In the genomic region with DNA sequence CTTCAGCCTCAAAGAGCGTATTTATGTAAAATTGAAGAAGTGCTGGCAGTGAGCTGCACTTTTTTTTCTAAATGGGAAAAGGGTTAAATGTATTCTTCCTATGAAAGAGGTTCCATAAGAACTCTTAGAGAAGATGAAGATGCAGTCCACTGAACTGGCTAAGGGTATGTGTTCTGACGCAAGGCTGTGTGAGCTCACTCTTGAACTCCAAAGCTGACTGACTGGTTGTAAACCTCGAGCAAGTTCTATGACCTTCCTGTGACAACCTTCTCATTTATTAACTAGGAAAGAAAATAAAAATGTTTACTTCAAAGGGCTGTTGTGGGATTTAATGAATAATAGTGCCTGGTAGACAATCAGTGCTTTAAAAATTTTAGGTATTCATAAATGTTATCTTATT, we compare ENCODE assay signal across 23 cellular contexts. TPM values are rescaled to one million over a fixed set of nuclear protein-coding genes. Genes with fewer than 3 reads are reported as not detected.
DNase-seq lines count a peak whose midpoint lies in the region; ATAC-seq and TF ChIP-seq lines count a peak whose summit lies in the region.
"Had no signal": no experiment of that assay in that cellular context is flagged by ENCODE, and none has a peak within 500 bp of the region (broad histone marks: within the 10 kb centered on the region; RNA-seq: fewer than 3 reads in every experiment).

No MANE protein-coding gene starts in this region.

- H3K4me3 Mint-ChIP-seq in stimulated activated naive B cell treated with anti-CD40 and anti-IgM and Interleukin-4, amounts not matched to agents 10 μg/mL and 1 μg/mL and 100 μg/mL, for 72 hours: no peak overlapping the region
- H3K4me3 Mint-ChIP-seq in immature natural killer cell: no peak overlapping the region
- H3K4me3 Mint-ChIP-seq: activated CD4-positive, alpha-beta T cell treated with anti-CD3 and anti-CD28 coated beads, Interleukin-2, amount 10 ng/mL, durations not matched to agents 7 days and 5 days; H9 had no signal

- H3K27me3 Mint-ChIP-seq in stimulated activated naive B cell treated with anti-CD40 and anti-IgM and Interleukin-4, amounts not matched to agents 10 μg/mL and 1 μg/mL and 100 μg/mL, for 72 hours: no peaks in the 10 kb centered on the region
- H3K27me3 Mint-ChIP-seq in immature natural killer cell (ENCODE audit: low read depth in 3 of 3): no peaks in the 10 kb centered on the region
- H3K27me3 Mint-ChIP-seq: activated CD4-positive, alpha-beta T cell treated with anti-CD3 and anti-CD28 coated beads, Interleukin-2, amount 10 ng/mL, durations not matched to agents 7 days and 5 days had no signal

- H3K9me3 Mint-ChIP-seq in stimulated activated naive B cell treated with anti-CD40 and anti-IgM and Interleukin-4, amounts not matched to agents 10 μg/mL and 1 μg/mL and 100 μg/mL, for 72 hours: no peaks in the 10 kb centered on the region
- no peaks in the 10 kb centered on the region for H3K9me3 Mint-ChIP-seq in immature natural killer cell
- H3K9me3 Mint-ChIP-seq: activated CD4-positive, alpha-beta T cell treated with anti-CD3 and anti-CD28 coated beads, Interleukin-2, amount 10 ng/mL, durations not matched to agents 7 days and 5 days; H9 had no signal

- peaks cover 6 to 12% of the 10 kb centered on the region in 2 donors for H3K36me3 Mint-ChIP-seq in stimulated activated naive B cell treated with anti-CD40 and anti-IgM and Interleukin-4, amounts not matched to agents 10 μg/mL and 1 μg/mL and 100 μg/mL, for 72 hours
- H3K36me3 Mint-ChIP-seq in immature natural killer cell: peaks cover 0 to 17% (median 14%) of the 10 kb centered on the region in 3 donors

- ATAC-seq in stimulated activated naive B cell treated with anti-CD40 and anti-IgM and Interleukin-4, amounts not matched to agents 10 μg/mL and 1 μg/mL and 100 μg/mL, for 72 hours (replicated peaks): no peak
- ATAC-seq in GM19455 (IDR thresholded peaks at IDR 0.05; ENCODE audit: unreplicated experiment) (no peak), GM19395 (IDR thresholded peaks at IDR 0.05; ENCODE audit: unreplicated experiment) (no peak)
- ATAC-seq: esophagus mucosa had no signal

- no peak overlapping the region for H3K4me3 ChIP-seq in epithelial cell of esophagus (ENCODE audit: low read length)
- H3K4me3 ChIP-seq: BLaER1 treated with 17β-estradiol and CSF1 and Interleukin-3, amounts not matched to agents 10 nM and 100 nM; skin epidermis; testis; vagina had no signal

- no peak overlapping the region for H3K27ac Mint-ChIP-seq in stimulated activated naive B cell treated with anti-CD40 and anti-IgM and Interleukin-4, amounts not matched to agents 10 μg/mL and 1 μg/mL and 100 μg/mL, for 72 hours
- peak overlapping the region in 1 of 6 donors; percentile 27 for H3K27ac Mint-ChIP-seq in immature natural killer cell
- H3K27ac Mint-ChIP-seq: activated CD4-positive, alpha-beta T cell treated with anti-CD3 and anti-CD28 coated beads, Interleukin-2, amount 10 ng/mL, durations not matched to agents 7 days and 5 days; H9 had no signal

- TF ChIP-seq CTCF in epithelial cell of esophagus (IDR thresholded peaks at IDR 0.05; ENCODE audit: insufficient read depth, low read depth, low read length, missing control alignments): no peak

- peaks cover 20 to 24% of the 10 kb centered on the region in 2 donors for H3K4me1 Mint-ChIP-seq in stimulated activated naive B cell treated with anti-CD40 and anti-IgM and Interleukin-4, amounts not matched to agents 10 μg/mL and 1 μg/mL and 100 μg/mL, for 72 hours
- H3K4me1 Mint-ChIP-seq in immature natural killer cell: peaks cover 29 to 51% of the 10 kb centered on the region in 2 donors

- DNase-seq in stimulated activated CD4-positive, alpha-beta T cell treated with anti-CD3 and anti-CD28 coated beads, Interleukin-15, amount 100 ng/mL, for 24 hours: peak; percentile 6
- no peak for DNase-seq in stimulated activated CD4-positive, alpha-beta T cell treated with anti-CD3 and anti-CD28 coated beads, Interleukin-2, amount 100 ng/mL, for 24 hours
- peak; percentile 33 for DNase-seq in epithelial cell of esophagus (ENCODE audit: low read depth)
- DNase-seq in left kidney (ENCODE audit: low read depth, low spot score): peak; percentile 68
- DNase-seq in stimulated activated naive B cell treated with anti-CD40 and anti-IgM and Interleukin-4, amounts not matched to agents 10 μg/mL and 1 μg/mL and 100 μg/mL, for 72 hours: no peak
- no peak for DNase-seq in immature natural killer cell
- DNase-seq: activated CD4-positive, alpha-beta T cell treated with anti-CD3 and anti-CD28 coated beads, Interleukin-2, amount 10 ng/mL, durations not matched to agents 7 days and 5 days; activated gamma-delta T cell treated with Interleukin-2 at 50 U/mL for 16 hours; DND-41; effector CD8-positive, alpha-beta T cell; H9; NCI-H1417 treated with DMSO at 0.1 percent for 48 hours; NCI-H446; NCI-H82; OCI-M1; testis; WERI-Rb-1 had no signal

RNA-seq across cellular contexts. Expression of a gene that starts 46.7 kb away (rescaled TPM):
- 10 to 100 TPM in 2 of 3 donors, 1 to 10 TPM in 1; 9.5 to 19.4 (median 16.0) TPM for polyA plus RNA-seq in immature natural killer cell

RNA-seq across cellular contexts. Expression of a gene that starts 59.3 kb away (rescaled TPM):
- polyA plus RNA-seq in immature natural killer cell: under 1 TPM; 0.63 to 0.76 (median 0.71) TPM

Comparison
In these comparisons a context has a peak if more than half of its experiments do, and no peak if none do; other contexts are left out.
1. DNase-seq: peak in stimulated activated CD4-positive, alpha-beta T cell treated with anti-CD3 and anti-CD28 coated beads, Interleukin-15, amount 100 ng/mL, for 24 hours (single experiment), epithelial cell of esophagus (single experiment) and left kidney (single experiment); none in stimulated activated CD4-positive, alpha-beta T cell treated with anti-CD3 and anti-CD28 coated beads, Interleukin-2, amount 100 ng/mL, for 24 hours (0 of 2), stimulated activated naive B cell treated with anti-CD40 and anti-IgM and Interleukin-4, amounts not matched to agents 10 μg/mL and 1 μg/mL and 100 μg/mL, for 72 hours (single experiment) and immature natural killer cell (0 of 3).